Comparison of ENCODE assay signal across 10 cellular contexts in the genomic region with DNA sequence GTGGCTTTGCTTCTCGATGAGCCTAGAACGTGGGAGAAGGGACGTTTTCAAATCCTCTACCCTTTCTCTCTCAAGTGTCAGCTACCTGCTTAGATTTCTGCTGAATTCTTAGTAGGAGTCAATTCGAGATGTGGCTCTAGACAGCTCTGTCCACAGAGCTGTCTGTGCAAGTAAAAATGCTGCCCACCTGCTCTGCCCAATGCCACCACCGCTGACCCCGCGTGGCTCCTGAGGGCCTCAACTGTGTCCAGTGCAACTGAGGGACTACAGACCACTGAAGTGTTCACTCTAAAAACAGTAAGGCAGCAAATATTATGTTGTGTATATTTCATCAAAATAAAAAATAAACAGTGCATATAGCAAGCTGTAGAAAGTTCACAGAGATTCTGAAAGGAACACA.
"Had no signal": no experiment of that assay in that cellular context is flagged by ENCODE, and none has a peak within 500 bp of the region (broad histone marks: within the 10 kb centered on the region; RNA-seq: fewer than 3 reads in every experiment).

No MANE protein-coding gene starts in this region.

- FAIRE-seq: H1, H54 had no signal

- H3K4me3 Mint-ChIP-seq: GM23338, H9, HFFc6 had no signal

- H3K4me3 ChIP-seq: GM23248, GM23338, HAP-1 had no signal

- DNase-seq: GM23248, GOT3, H7, H9, HCEC 1CT, HFFc6 had no signal

- H3K27ac Mint-ChIP-seq: GM23338, H9, HFFc6 had no signal

- H3K4me1 ChIP-seq: HAP-1 had no signal

- H3K9me3 ChIP-seq: HAP-1 had no signal

- H3K36me3 ChIP-seq: HAP-1 had no signal

- H3K27ac ChIP-seq: GM23248 had no signal
